Comparison of ENCODE assay signal across 1 cellular context in genomic region chr19:38699647-38700349, GRCh38.
TF ChIP-seq lines count a peak whose summit lies in the region.

No MANE protein-coding gene starts in this region.

TF ChIP-seq in endothelial cell of umbilical vein, 7 proteins besides CTCF, POLR2A, EP300 and RAD21:
- TF ChIP-seq JUN (IDR thresholded peaks at IDR 0.05; ENCODE audit: borderline replicate concordance, insufficient read depth, insufficient read length, low read depth) (no peak), MAX (IDR thresholded peaks at IDR 0.05; ENCODE audit: insufficient read depth, insufficient read length) (no peak), EZH2 (IDR thresholded peaks at IDR 0.05; ENCODE audit: borderline replicate concordance, low read depth, low read length, severe bottlenecking) (no peak), GATA2 (IDR thresholded peaks at IDR 0.05; ENCODE audit: insufficient read depth, insufficient read length, low read depth, low read length) (no peak), POLR2AphosphoS5 (IDR thresholded peaks at IDR 0.05; ENCODE audit: insufficient read depth, low read depth, low read length) (no peak), FOS (IDR thresholded peaks at IDR 0.05; ENCODE audit: borderline replicate concordance, insufficient read depth, low read length) (no peak), MYC (IDR thresholded peaks at IDR 0.05; ENCODE audit: low read depth, low read length) (no peak)
